13 cellular contexts compared by ENCODE assay signal in the genomic region with DNA sequence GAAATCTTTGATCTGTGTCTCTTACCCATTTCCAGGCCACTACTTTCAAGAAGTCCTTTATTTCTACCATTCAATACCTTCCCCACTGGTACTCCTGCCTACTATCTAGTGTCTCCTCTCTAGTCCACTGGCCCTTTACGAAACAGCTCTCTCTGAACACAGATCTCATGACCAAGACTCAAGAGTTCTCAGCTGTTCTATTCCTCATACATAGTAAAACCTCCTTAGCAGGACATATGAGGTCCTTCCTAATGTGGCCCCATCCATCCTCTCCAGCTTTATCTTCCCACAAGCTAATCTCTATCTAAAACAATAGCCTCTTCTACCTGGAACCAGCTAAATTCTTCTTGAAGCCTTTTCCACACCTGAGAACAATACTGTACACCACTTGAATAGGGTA. TPM values are rescaled to one million over a fixed set of nuclear protein-coding genes. Genes with fewer than 3 reads are reported as not detected.
DNase-seq lines count a peak whose midpoint lies in the region; ATAC-seq, FAIRE-seq and TF ChIP-seq lines count a peak whose summit lies in the region.
"Had no signal": no experiment of that assay in that cellular context is flagged by ENCODE, and none has a peak within 500 bp of the region (broad histone marks: within the 10 kb centered on the region; RNA-seq: fewer than 3 reads in every experiment).

No MANE protein-coding gene starts in this region.

- H3K36me3 ChIP-seq in CD4-positive, alpha-beta memory T cell (ENCODE audit: insufficient read depth, low read length) = peaks cover 4% of the 10 kb centered on the region

- TF ChIP-seq CTCF in HFF-Myc (IDR thresholded peaks at IDR 0.05; ENCODE audit: low read depth, low read length, missing control alignments) = no peak

- peak overlapping the region in 2 of 7 donors; percentile 1 to 19 for H3K27ac Mint-ChIP-seq in CD4-positive, alpha-beta memory T cell
- H3K27ac Mint-ChIP-seq in T-helper 17 cell = peak overlapping the region; percentile 16
- H3K27ac Mint-ChIP-seq: stimulated activated naive B cell treated with anti-CD40 and anti-IgM and Interleukin-4, amounts not matched to agents 10 μg/mL and 1 μg/mL and 100 μg/mL, for 72 hours had no signal

- H3K9me3 Mint-ChIP-seq in CD4-positive, alpha-beta memory T cell = peaks cover 0 to under 1% (median 0%) of the 10 kb centered on the region in 8 donors

- intact Hi-C loops in CD4-positive, alpha-beta memory T cell (cut with micrococcal nuclease) = loop anchor here (5.0 to 10.0 kb wide), 5 partner anchors 245 to 1182 kb away; partner anchors contain the start of genes ERP44, INVS, MRPL50 and NR4A3

- no peak for ATAC-seq in T-helper 17 cell
- ATAC-seq in GM21526 (IDR thresholded peaks at IDR 0.05; ENCODE audit: low FRiP score, unreplicated experiment) = no peak
- ATAC-seq in GM21360 (IDR thresholded peaks at IDR 0.05; ENCODE audit: unreplicated experiment) = no peak
- ATAC-seq: heart right ventricle; stimulated activated naive B cell treated with anti-CD40 and anti-IgM and Interleukin-4, amounts not matched to agents 10 μg/mL and 1 μg/mL and 100 μg/mL, for 72 hours had no signal

- POLR2A ChIA-PET in CD4-positive, alpha-beta memory T cell (lab: Charles Lee; ENCODE audit: partially characterized antibody) = interaction anchor here (1.2 kb wide), 1 partner anchor 11 kb away, joined by 3 read pairs; no protein-coding TSS in a partner anchor

- CTCF ChIA-PET in CD4-positive, alpha-beta memory T cell (lab: Charles Lee; ENCODE audit: partially characterized antibody) = interaction anchor here (1.1 to 6.4 kb wide), 3 partner anchors 18 to 88 kb away, joined by 3 to 46 read pairs (median 26); no protein-coding TSS in a partner anchor

- FAIRE-seq in urothelium cell line (lab: Jason Lieb, UNC) = no peak

- H3K4me1 Mint-ChIP-seq in CD4-positive, alpha-beta memory T cell = peaks cover 43 to 66% (median 56%) of the 10 kb centered on the region in 4 donors
- peaks cover 47% of the 10 kb centered on the region for H3K4me1 Mint-ChIP-seq in T-helper 17 cell

- no peak overlapping the region for H3K4me3 ChIP-seq in CD4-positive, alpha-beta memory T cell (ENCODE audit: low read length in 2 of 2)
- H3K4me3 ChIP-seq in HFF-Myc (replicated peaks; ENCODE audit: low read depth, low read length) = peak overlapping the region; percentile 97
- H3K4me3 ChIP-seq: coronary artery had no signal

- H3K36me3 Mint-ChIP-seq in CD4-positive, alpha-beta memory T cell = peaks cover 11 to 15% of the 10 kb centered on the region in 2 donors
- peaks cover under 1% of the 10 kb centered on the region for H3K36me3 Mint-ChIP-seq in T-helper 17 cell (ENCODE audit: low read depth)

- peak overlapping the region; percentile 1 to 51 (median 14) for H3K4me3 Mint-ChIP-seq in CD4-positive, alpha-beta memory T cell
- H3K4me3 Mint-ChIP-seq in T-helper 17 cell = peak overlapping the region; percentile 43

- no peak for DNase-seq in CD4-positive, alpha-beta memory T cell
- DNase-seq in HFF-Myc (ENCODE audit: extremely low read depth, low read depth) (no peak), T-helper 17 cell (no peak), kidney tubule cell (ENCODE audit: low spot score) (peak; percentile 32), urothelium cell line (ENCODE audit: low spot score) (no peak), GDM1 (lab: John Stamatoyannopoulos, UW) (no peak)
- DNase-seq: activated gamma-delta T cell; H7; heart right ventricle; stimulated activated naive B cell treated with anti-CD40 and anti-IgM and Interleukin-4, amounts not matched to agents 10 μg/mL and 1 μg/mL and 100 μg/mL, for 72 hours had no signal

- H3K27me3 Mint-ChIP-seq in CD4-positive, alpha-beta memory T cell = no peaks in the 10 kb centered on the region
- no peaks in the 10 kb centered on the region for H3K27me3 Mint-ChIP-seq in T-helper 17 cell
- H3K27me3 Mint-ChIP-seq: stimulated activated naive B cell treated with anti-CD40 and anti-IgM and Interleukin-4, amounts not matched to agents 10 μg/mL and 1 μg/mL and 100 μg/mL, for 72 hours had no signal

- H3K27me3 ChIP-seq in CD4-positive, alpha-beta memory T cell (ENCODE audit: insufficient read depth, low read length) = no peaks in the 10 kb centered on the region
- H3K27me3 ChIP-seq: heart right ventricle had no signal

- H3K4me1 ChIP-seq in CD4-positive, alpha-beta memory T cell (ENCODE audit: insufficient read depth, low read length) = peaks cover 38% of the 10 kb centered on the region

- no peak overlapping the region for H3K27ac ChIP-seq in CD4-positive, alpha-beta memory T cell (ENCODE audit: low read depth, low read length)
- H3K27ac ChIP-seq: coronary artery, heart right ventricle had no signal

- H3K9me3 ChIP-seq in CD4-positive, alpha-beta memory T cell (ENCODE audit: control insufficient read depth in 1 of 2, low read length in 2 of 2) = no peaks in the 10 kb centered on the region
- H3K9me3 ChIP-seq in T-helper 17 cell (ENCODE audit: control insufficient read depth, low read length, poor library complexity, severe bottlenecking) = no peaks in the 10 kb centered on the region

RNA-seq across cellular contexts. Expression of gene TEX10, which starts 2.6 kb away (rescaled TPM):
- total RNA-seq in CD4-positive, alpha-beta memory T cell = 10 to 100 TPM; 22.4 to 22.8 TPM
- polyA plus RNA-seq in CD4-positive, alpha-beta memory T cell = 10 to 100 TPM in 1 of 2 donors, 1 to 10 TPM in 1; 5.6 to 15.9 TPM
- total RNA-seq in T-helper 17 cell = 10 to 100 TPM in 1 of 2 donors, 1 to 10 TPM in 1; 9.9 to 10.5 TPM
